1 cellular context compared by ENCODE assay signal in the genomic region with DNA sequence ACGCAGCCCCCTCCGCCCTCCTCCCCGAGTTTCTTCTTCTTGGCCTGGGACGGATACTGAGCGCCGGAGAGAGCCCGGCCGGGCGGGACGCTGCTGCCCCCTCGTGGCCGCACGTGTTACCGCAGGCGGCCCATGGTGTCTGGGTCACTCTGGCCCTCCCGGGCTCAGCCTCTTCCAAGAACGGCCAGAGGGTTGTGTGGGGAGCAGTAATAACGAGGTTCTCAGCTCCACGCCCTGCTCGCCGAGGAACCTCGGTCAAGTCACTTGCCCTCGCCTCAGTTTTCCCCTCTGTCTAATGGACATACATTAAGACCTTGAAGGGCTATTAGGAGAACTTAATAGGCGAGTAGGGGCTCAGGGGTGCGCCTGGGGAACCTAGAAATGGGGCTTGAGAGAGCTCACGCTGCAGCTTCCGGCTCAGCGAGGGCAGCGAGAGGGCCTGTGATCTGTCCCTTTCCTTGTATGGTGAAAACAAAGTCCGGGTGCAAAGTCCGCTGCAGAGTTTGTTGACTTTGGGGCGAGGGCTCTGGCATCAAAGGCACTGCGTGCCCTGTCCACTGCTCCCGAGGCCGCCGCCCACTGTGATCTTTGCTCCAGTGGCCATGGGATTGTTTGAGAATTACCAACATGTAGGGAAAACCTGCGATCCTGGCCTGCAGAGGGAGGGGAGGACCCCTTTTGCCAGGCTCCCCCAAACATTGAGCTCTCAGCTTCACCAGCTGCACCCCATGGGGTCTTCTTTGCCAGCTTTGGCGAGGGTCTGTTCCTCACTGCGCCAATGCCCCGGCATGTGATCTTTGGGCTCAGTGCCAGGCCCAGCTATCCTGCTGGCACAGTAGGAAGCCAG.
TF ChIP-seq lines count a peak whose summit lies in the region.

No MANE protein-coding gene starts in this region.

TF ChIP-seq in H1, 55 proteins besides CTCF, POLR2A, EP300 and RAD21 (continued from another document):
- TF ChIP-seq SUZ12 (IDR thresholded peaks at IDR 0.05; ENCODE audit: low read length), result no peak
- no peak for TF ChIP-seq SP1 (IDR thresholded peaks at IDR 0.05; ENCODE audit: low read depth, low read length)
- no peak for TF ChIP-seq SAP30 (IDR thresholded peaks at IDR 0.05; ENCODE audit: insufficient read depth, insufficient replicate concordance, low read length)
- TF ChIP-seq, protein P1, sequence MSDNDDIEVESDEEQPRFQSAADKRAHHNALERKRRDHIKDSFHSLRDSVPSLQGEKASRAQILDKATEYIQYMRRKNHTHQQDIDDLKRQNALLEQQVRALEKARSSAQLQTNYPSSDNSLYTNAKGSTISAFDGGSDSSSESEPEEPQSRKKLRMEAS (IDR thresholded peaks at IDR 0.05), result peak; percentile 73
- no peak for TF ChIP-seq JUND (IDR thresholded peaks at IDR 0.05; ENCODE audit: low read length)
- TF ChIP-seq RXRA (IDR thresholded peaks at IDR 0.05; ENCODE audit: insufficient read depth, low read depth, low read length), result no peak
- TF ChIP-seq, protein P2, sequence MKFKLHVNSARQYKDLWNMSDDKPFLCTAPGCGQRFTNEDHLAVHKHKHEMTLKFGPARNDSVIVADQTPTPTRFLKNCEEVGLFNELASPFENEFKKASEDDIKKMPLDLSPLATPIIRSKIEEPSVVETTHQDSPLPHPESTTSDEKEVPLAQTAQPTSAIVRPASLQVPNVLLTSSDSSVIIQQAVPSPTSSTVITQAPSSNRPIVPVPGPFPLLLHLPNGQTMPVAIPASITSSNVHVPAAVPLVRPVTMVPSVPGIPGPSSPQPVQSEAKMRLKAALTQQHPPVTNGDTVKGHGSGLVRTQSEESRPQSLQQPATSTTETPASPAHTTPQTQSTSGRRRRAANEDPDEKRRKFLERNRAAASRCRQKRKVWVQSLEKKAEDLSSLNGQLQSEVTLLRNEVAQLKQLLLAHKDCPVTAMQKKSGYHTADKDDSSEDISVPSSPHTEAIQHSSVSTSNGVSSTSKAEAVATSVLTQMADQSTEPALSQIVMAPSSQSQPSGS (IDR thresholded peaks at IDR 0.05; ENCODE audit: low read length), result no peak
- no peak for TF ChIP-seq SP4 (IDR thresholded peaks at IDR 0.05; ENCODE audit: low read length)
- TF ChIP-seq MAFK (IDR thresholded peaks at IDR 0.05; ENCODE audit: low read depth, low read length), result no peak
- TF ChIP-seq SRF (IDR thresholded peaks at IDR 0.05; ENCODE audit: low read depth, low read length), result no peak
- peak; percentile 89 for TF ChIP-seq KDM1A (IDR thresholded peaks at IDR 0.05; ENCODE audit: borderline replicate concordance, low read length)
- no peak for TF ChIP-seq JUN (IDR thresholded peaks at IDR 0.05; ENCODE audit: low read depth, low read length)
- TF ChIP-seq RNF2 (IDR thresholded peaks at IDR 0.05; ENCODE audit: borderline replicate concordance, low read depth, low read length, missing control alignments, poor library complexity, severe bottlenecking), result no peak
- TF ChIP-seq HDAC6 (IDR thresholded peaks at IDR 0.05; ENCODE audit: low read depth, low read length), result no peak
- TF ChIP-seq POLR2AphosphoS5 (IDR thresholded peaks at IDR 0.05; ENCODE audit: low read depth, low read length), result no peak
- TF ChIP-seq CHD2 (IDR thresholded peaks at IDR 0.05; ENCODE audit: low read length), result no peak
- no peak for TF ChIP-seq GTF2F1 (IDR thresholded peaks at IDR 0.05; ENCODE audit: borderline replicate concordance, low read depth, low read length)
- TF ChIP-seq, protein P3, sequence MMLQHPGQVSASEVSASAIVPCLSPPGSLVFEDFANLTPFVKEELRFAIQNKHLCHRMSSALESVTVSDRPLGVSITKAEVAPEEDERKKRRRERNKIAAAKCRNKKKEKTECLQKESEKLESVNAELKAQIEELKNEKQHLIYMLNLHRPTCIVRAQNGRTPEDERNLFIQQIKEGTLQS (IDR thresholded peaks at IDR 0.05; ENCODE audit: insufficient read depth, low read depth, low read length), result no peak
- TF ChIP-seq TCF12 (IDR thresholded peaks at IDR 0.05; ENCODE audit: low read depth, low read length), result no peak
- TF ChIP-seq HDAC2 (IDR thresholded peaks at IDR 0.05; ENCODE audit: borderline replicate concordance in 1 of 2, low read depth in 2 of 2, low read length in 2 of 2), result no peak
- TF ChIP-seq YY1 (IDR thresholded peaks at IDR 0.05; ENCODE audit: low read depth, low read length), result 0 out of 2 replicates have a peak, but pooled peaks have one; percentile 50
- TF ChIP-seq TAF7 (optimal IDR thresholded peaks at IDR 0.05; ENCODE audit: borderline replicate concordance, low read depth, low read length), result no peak
- no peak for TF ChIP-seq EZH2 (IDR thresholded peaks at IDR 0.05; ENCODE audit: low read depth, low read length, severe bottlenecking)
- no peak for TF ChIP-seq ASH2L (IDR thresholded peaks at IDR 0.05; ENCODE audit: low read length)
- no peak for TF ChIP-seq TEAD4 (IDR thresholded peaks at IDR 0.05; ENCODE audit: low read depth, low read length)
- no peak for TF ChIP-seq BRCA1 (IDR thresholded peaks at IDR 0.05; ENCODE audit: low read depth, low read length)
- TF ChIP-seq PHF8 (conservative IDR thresholded peaks at IDR 0.05; ENCODE audit: low read depth, low read length), result no peak
- no peak for TF ChIP-seq BCL11A (IDR thresholded peaks at IDR 0.05; ENCODE audit: low read depth in 2 of 2, low read length in 2 of 2)
